ENCODE assay signal across 1 cellular context in genomic region chr4:89868999-89869589, GRCh38.
TF ChIP-seq lines count a peak whose summit lies in the region.

No MANE protein-coding gene starts in this region.

TF ChIP-seq in SK-N-SH treated with all-trans-retinoic acid at 6 μM for 48 hours, 23 proteins besides CTCF, POLR2A, EP300 and RAD21 (continued from another document):
- TF ChIP-seq CSRNP3 (CRISPR knock-in tag; IDR thresholded peaks at IDR 0.05), result no peak
- no peak for TF ChIP-seq ZNF565 (CRISPR knock-in tag; conservative IDR thresholded peaks at IDR 0.05; ENCODE audit: low read depth)
- no peak for TF ChIP-seq ZC3H10 (CRISPR knock-in tag; IDR thresholded peaks at IDR 0.05)
- TF ChIP-seq CREB5 (CRISPR knock-in tag; IDR thresholded peaks at IDR 0.05; ENCODE audit: low read depth), result no peak
- no peak for TF ChIP-seq TCF4 (CRISPR knock-in tag; IDR thresholded peaks at IDR 0.05; ENCODE audit: borderline replicate concordance)
- TF ChIP-seq ZFP30 (CRISPR knock-in tag; IDR thresholded peaks at IDR 0.05), result no peak
- no peak for TF ChIP-seq ZFP3 (CRISPR knock-in tag; IDR thresholded peaks at IDR 0.05)
